ENCODE assay signal across 18 cellular contexts in the genomic region with DNA sequence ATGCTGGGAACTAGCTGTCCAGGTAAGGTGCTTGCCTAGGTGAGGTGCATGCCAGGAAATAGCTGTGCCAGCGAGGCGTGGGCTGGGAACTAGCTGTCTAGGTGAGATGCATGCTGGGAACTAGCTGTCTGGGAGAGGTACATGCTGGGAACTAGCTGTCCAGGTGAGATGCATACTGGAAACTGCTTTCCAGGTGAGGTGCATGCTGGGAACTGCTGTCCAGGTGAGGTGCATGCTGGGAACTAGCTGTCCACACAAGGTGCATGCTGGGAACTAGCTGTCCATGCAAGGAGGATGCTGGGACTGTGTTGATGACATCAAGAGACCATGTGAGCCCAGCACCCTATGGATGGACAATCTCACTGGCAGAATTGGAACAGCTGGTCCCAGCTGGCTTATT.
DNase-seq lines count a peak whose midpoint lies in the region; ATAC-seq and TF ChIP-seq lines count a peak whose summit lies in the region.
"Had no signal": no experiment of that assay in that cellular context is flagged by ENCODE, and none has a peak within 500 bp of the region (broad histone marks: within the 10 kb centered on the region; RNA-seq: fewer than 3 reads in every experiment).

No MANE protein-coding gene starts in this region.

- no peak overlapping the region for H4K12ac ChIP-seq in trophoblast cell (ENCODE audit: low read depth, low read length)

- H4K8ac ChIP-seq in trophoblast cell (ENCODE audit: low read depth, low read length) = no peak overlapping the region

- no peak for TF ChIP-seq CTCF in WERI-Rb-1 (IDR thresholded peaks at IDR 0.05; ENCODE audit: low read depth, low read length)
- no peak for TF ChIP-seq CTCF in ascending aorta (IDR thresholded peaks at IDR 0.05)

- H2BK5ac ChIP-seq in trophoblast cell (ENCODE audit: low read depth, low read length, poor library complexity) = no peak overlapping the region

- H3K79me1 ChIP-seq in trophoblast cell (ENCODE audit: low read length) = no peaks in the 10 kb centered on the region

- H3K4me1 ChIP-seq in trophoblast cell (ENCODE audit: control insufficient read depth in 1 of 2, insufficient read depth in 2 of 2, low read length in 2 of 2) (no peaks in the 10 kb centered on the region), ascending aorta (no peaks in the 10 kb centered on the region)
- H3K4me1 ChIP-seq: A549, Caco-2 had no signal

- no peaks in the 10 kb centered on the region for H3K36me3 ChIP-seq in WERI-Rb-1
- no peaks in the 10 kb centered on the region for H3K36me3 ChIP-seq in trophoblast cell (ENCODE audit: control insufficient read depth in 1 of 2, insufficient read depth in 2 of 2, low read length in 2 of 2)
- H3K36me3 ChIP-seq in ascending aorta = no peaks in the 10 kb centered on the region

- peak overlapping the region; percentile 25 for H3K9ac ChIP-seq in trophoblast cell (ENCODE audit: low read length)

- H2BK12ac ChIP-seq in trophoblast cell (ENCODE audit: low read length) = no peak overlapping the region

- no CpG with 5 or more reads among the region's 2 CpGs for WGBS in trophoblast cell (ENCODE audit: extremely low coverage, insufficient coverage, insufficient read length)

- no peak for ATAC-seq in HG02938 (IDR thresholded peaks at IDR 0.05; ENCODE audit: unreplicated experiment)
- ATAC-seq: A549, GM12878 had no signal

- no peak overlapping the region for H3K18ac ChIP-seq in trophoblast cell (ENCODE audit: low read length)

- H3K27ac ChIP-seq in WERI-Rb-1 (no peak overlapping the region), trophoblast cell (ENCODE audit: low read depth, low read length) (no peak overlapping the region), ascending aorta (no peak overlapping the region)
- H3K27ac ChIP-seq: 22Rv1, A549, C4-2B had no signal

- H3K4me2 ChIP-seq in trophoblast cell (ENCODE audit: low read length) = no peak overlapping the region
- H3K4me2 ChIP-seq: A549 had no signal

- H4K91ac ChIP-seq in trophoblast cell (ENCODE audit: low read depth, low read length) = no peak overlapping the region

- H2BK120ac ChIP-seq in trophoblast cell (ENCODE audit: insufficient read depth, low read length, poor library complexity) = no peak overlapping the region

- H2AK5ac ChIP-seq in trophoblast cell (ENCODE audit: low read length) = no peak overlapping the region

- H3K27me3 ChIP-seq in WERI-Rb-1 (ENCODE audit: insufficient read depth, low read depth, severe bottlenecking) = no peaks in the 10 kb centered on the region
- H3K27me3 ChIP-seq in trophoblast cell (ENCODE audit: insufficient read depth, low read length) = no peaks in the 10 kb centered on the region
- no peaks in the 10 kb centered on the region for H3K27me3 ChIP-seq in ascending aorta

- no peak overlapping the region for H3K4ac ChIP-seq in trophoblast cell (ENCODE audit: low read depth, low read length)

- no peak overlapping the region for H2AFZ ChIP-seq in trophoblast cell (ENCODE audit: insufficient read depth, low read length, poor library complexity)

- H3K79me2 ChIP-seq in trophoblast cell (ENCODE audit: control insufficient read depth, insufficient read depth, low read length, poor library complexity) = no peaks in the 10 kb centered on the region

- H3K14ac ChIP-seq in trophoblast cell (ENCODE audit: low read length) = no peak overlapping the region

- H3K23ac ChIP-seq in trophoblast cell (ENCODE audit: low read length) = no peak overlapping the region

- intact Hi-C loops in ascending aorta (cut with DNase I) = no loop called here

- H3K4me3 ChIP-seq in WERI-Rb-1 (ENCODE audit: low read depth, low read length) (no peak overlapping the region), trophoblast cell (ENCODE audit: low read depth, low read length) (peak overlapping the region; percentile 53), ascending aorta (no peak overlapping the region)
- H3K4me3 ChIP-seq: A549, GM12878 had no signal

- DNase-seq in DMS 273 (lab: John Stamatoyannopoulos, UW; ENCODE audit: unreplicated experiment) = peak; percentile 5
- no peak for DNase-seq in DMS 273 treated with DMSO at 0.1 percent for 48 hours (lab: John Stamatoyannopoulos, UW)
- DNase-seq in D341Med (ENCODE audit: low spot score) = peak; percentile 10
- DNase-seq in WERI-Rb-1 = peak; percentile 33
- no peak for DNase-seq in trophoblast cell
- no peak for DNase-seq in ascending aorta (ENCODE audit: low spot score in 2 of 2)
- DNase-seq: AML-193; Caco-2; CD4-positive, alpha-beta T cell; DMS53; DND-41; EL; H9 had no signal

- H3K9me3 ChIP-seq in WERI-Rb-1 (ENCODE audit: severe bottlenecking) (no peaks in the 10 kb centered on the region), trophoblast cell (ENCODE audit: insufficient read depth, low read depth, low read length) (peaks cover 3% of the 10 kb centered on the region), ascending aorta (no peaks in the 10 kb centered on the region)
- H3K9me3 ChIP-seq: A549, Caco-2 had no signal

Comparison
In these comparisons a context has a peak if more than half of its experiments do, and no peak if none do; other contexts are left out.
1. DNase-seq: peak in DMS 273 (single experiment), D341Med (single experiment) and WERI-Rb-1 (single experiment); none in DMS 273 treated with DMSO at 0.1 percent for 48 hours (single experiment), trophoblast cell (0 of 2) and ascending aorta (0 of 2).